Comparison of ENCODE assay signal across 1 cellular context in the genomic region with DNA sequence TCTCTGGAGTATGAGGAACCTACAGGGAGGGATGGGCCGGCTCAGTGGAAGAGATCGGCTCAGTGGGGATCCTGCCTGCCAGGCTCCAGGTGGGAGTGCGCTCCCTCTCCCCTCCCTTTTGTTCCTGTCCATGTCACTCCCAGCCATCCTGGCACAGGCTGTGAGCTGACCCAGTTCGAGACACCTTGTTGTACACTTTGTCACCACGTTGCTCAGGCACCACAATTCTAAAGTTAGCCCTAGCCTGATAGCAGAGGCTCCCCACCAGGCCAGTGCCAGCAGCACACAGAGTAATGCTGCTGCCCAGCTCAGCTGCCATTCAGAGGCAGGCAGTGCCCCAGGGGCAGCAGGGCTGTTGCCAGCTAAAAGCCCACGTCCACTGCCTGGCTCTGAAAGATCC.
TF ChIP-seq lines count a peak whose summit lies in the region.

No MANE protein-coding gene starts in this region.

TF ChIP-seq in WTC11, 78 proteins besides CTCF, POLR2A, EP300 and RAD21 (continued from another document):
- TF ChIP-seq SMAD3 (CRISPR knock-in tag; IDR thresholded peaks at IDR 0.05; ENCODE audit: borderline replicate concordance) (no peak), KAT7 (CRISPR knock-in tag; IDR thresholded peaks at IDR 0.05; ENCODE audit: borderline replicate concordance) (no peak), FOXP1 (CRISPR knock-in tag; IDR thresholded peaks at IDR 0.05; ENCODE audit: borderline replicate concordance) (no peak), ZNF423 (CRISPR knock-in tag; IDR thresholded peaks at IDR 0.05) (no peak)
